1 cellular context compared by ENCODE assay signal in the genomic region with DNA sequence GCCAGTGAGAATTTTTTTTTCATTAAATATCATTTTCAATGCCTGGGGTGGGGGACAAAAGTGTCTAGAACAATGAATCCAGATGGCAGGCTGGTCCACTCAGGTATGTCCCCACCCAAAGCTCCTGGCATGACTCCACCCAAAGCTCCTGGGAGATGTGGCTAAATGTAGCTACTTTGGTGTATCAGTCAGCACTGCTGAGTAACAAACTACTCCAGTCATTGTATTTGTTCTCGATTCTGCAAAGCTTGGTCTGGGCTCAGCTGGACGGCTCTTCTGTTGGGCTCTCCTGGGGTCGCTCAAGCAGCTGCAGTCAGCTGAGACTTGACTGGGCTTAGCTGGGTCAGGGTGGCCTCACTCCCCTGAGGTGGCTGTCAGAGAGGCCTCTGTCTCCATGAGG.
TF ChIP-seq lines count a peak whose summit lies in the region.

No MANE protein-coding gene starts in this region.

TF ChIP-seq in HepG2, 621 proteins besides CTCF, POLR2A, EP300 and RAD21 (continued from another document):
- TF ChIP-seq HMGXB4 (CRISPR knock-in tag; IDR thresholded peaks at IDR 0.05; ENCODE audit: borderline replicate concordance in 1 of 2, low read depth in 1 of 2) = no peak
- TF ChIP-seq RNF2 (conservative IDR thresholded peaks at IDR 0.05; ENCODE audit: low read depth) = no peak
- no peak for TF ChIP-seq FOXK1 (CRISPR knock-in tag; IDR thresholded peaks at IDR 0.05; ENCODE audit: borderline replicate concordance, low read depth)
- TF ChIP-seq DNMT3B (CRISPR knock-in tag; conservative IDR thresholded peaks at IDR 0.05) = no peak
- no peak for TF ChIP-seq IKZF5 (CRISPR knock-in tag; IDR thresholded peaks at IDR 0.05)
- TF ChIP-seq ZNF720 (CRISPR knock-in tag; IDR thresholded peaks at IDR 0.05) = no peak
TF ChIP-seq in HepG2: peak in this region for 2.
